Comparison of ENCODE assay signal across 11 cellular contexts in the genomic region with DNA sequence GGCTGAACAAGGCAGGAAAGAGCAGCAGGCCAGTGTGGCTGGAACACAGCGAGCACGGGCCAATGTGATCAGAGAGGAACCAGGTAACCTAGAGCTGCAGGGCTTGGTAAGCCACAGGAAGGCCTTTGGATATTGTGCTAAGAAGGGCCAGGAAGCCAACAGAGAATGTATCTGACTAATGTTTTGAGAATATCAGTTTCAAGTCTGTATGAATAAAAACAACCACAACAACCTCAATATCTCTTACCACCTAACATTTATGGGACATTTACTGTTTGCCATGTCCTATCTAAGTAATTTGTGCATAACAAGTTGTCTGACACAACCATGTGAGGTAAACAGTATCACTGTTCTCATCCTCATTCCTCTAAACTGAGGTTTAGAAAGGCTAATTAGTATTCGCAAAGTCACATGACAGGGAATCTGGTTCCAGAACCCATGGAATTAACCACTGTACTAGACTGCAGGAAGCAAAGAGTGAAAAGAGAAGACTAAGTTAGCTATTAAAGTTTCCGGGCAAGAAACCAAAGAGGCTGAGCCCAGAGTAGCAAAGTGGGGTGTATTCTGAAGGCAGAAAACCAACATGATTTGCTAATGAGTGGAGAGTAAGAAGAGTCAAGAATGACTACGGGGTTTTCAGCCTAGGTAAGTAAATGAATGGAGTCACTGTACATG. TPM values are rescaled to one million over a fixed set of nuclear protein-coding genes. Genes with fewer than 3 reads are reported as not detected.
A peak's percentile ranks its signal among the peaks of the same experiment; 100 is the strongest.
DNase-seq lines count a peak whose midpoint lies in the region; ATAC-seq and TF ChIP-seq lines count a peak whose summit lies in the region.
"Had no signal": no experiment of that assay in that cellular context is flagged by ENCODE, and none has a peak within 500 bp of the region (broad histone marks: within the 10 kb centered on the region; RNA-seq: fewer than 3 reads in every experiment).

No MANE protein-coding gene starts in this region.

- DNase-seq in left lung, result no peak
- no peak for DNase-seq in NCI-H526 treated with DMSO at 0.1 percent for 48 hours (lab: John Stamatoyannopoulos, UW)
- no peak for DNase-seq in mucosa of gallbladder (ENCODE audit: low spot score)
- no peak for DNase-seq in activated gamma-delta T cell treated with Interleukin-2 at 50 U/mL for 16 hours
- DNase-seq in SKM-1 (lab: John Stamatoyannopoulos, UW; ENCODE audit: unreplicated experiment), result no peak
- DNase-seq: NCI-H2107, small intestine had no signal

- H3K9me3 Mint-ChIP-seq in T-helper 1 cell treated with Interleukin-12 subunit alpha and Interleukin-12 subunit beta and Interleukin-4 antibody, amounts not matched to agents 30 μg/mL and 1 μg/mL, for 36 hours, result no peaks in the 10 kb centered on the region

- H3K27ac ChIP-seq in HEK293 (ENCODE audit: extremely low read depth, low read depth, low read length), result no peak overlapping the region
- no peak overlapping the region for H3K27ac ChIP-seq in left lung
- H3K27ac ChIP-seq: suprapubic skin had no signal

- TF ChIP-seq CTCF in HEK293 (tag by site-specific recombination; IDR thresholded peaks at IDR 0.05), result no peak
- TF ChIP-seq CTCF in left lung (IDR thresholded peaks at IDR 0.05), result no peak

- H3K4me1 ChIP-seq in HEK293 (ENCODE audit: control insufficient read depth, insufficient read depth, low read length) (peaks cover 12% of the 10 kb centered on the region; the same call in 1 of the 2 replicates), left lung (peaks cover 3 to 22% of the 10 kb centered on the region in 2 donors)

- H3K9me3 ChIP-seq in HEK293 (ENCODE audit: control insufficient read depth, insufficient read depth, low read depth, low read length) (no peaks in the 10 kb centered on the region), left lung (no peaks in the 10 kb centered on the region)
- H3K9me3 ChIP-seq: suprapubic skin had no signal

- H3K4me3 ChIP-seq in HEK293 (ENCODE audit: low read depth, low read length) (no peak overlapping the region), left lung (no peak overlapping the region)
- H3K4me3 ChIP-seq: suprapubic skin had no signal

- H3K27me3 Mint-ChIP-seq in T-helper 1 cell treated with Interleukin-12 subunit alpha and Interleukin-12 subunit beta and Interleukin-4 antibody, amounts not matched to agents 30 μg/mL and 1 μg/mL, for 36 hours (ENCODE audit: low read depth), result no peaks in the 10 kb centered on the region

- CTCF ChIA-PET in HEK293 (lab: Yijun Ruan, JAX), result no interaction called here

- H3K4me1 Mint-ChIP-seq in T-helper 1 cell treated with Interleukin-12 subunit alpha and Interleukin-12 subunit beta and Interleukin-4 antibody, amounts not matched to agents 30 μg/mL and 1 μg/mL, for 36 hours (ENCODE audit: low read depth), result peaks cover 35% of the 10 kb centered on the region

- ATAC-seq in GM18511 (IDR thresholded peaks at IDR 0.05; ENCODE audit: unreplicated experiment) (peak; percentile 67), left lung (peak; percentile 56)

- no peaks in the 10 kb centered on the region for H3K36me3 Mint-ChIP-seq in T-helper 1 cell treated with Interleukin-12 subunit alpha and Interleukin-12 subunit beta and Interleukin-4 antibody, amounts not matched to agents 30 μg/mL and 1 μg/mL, for 36 hours (ENCODE audit: low read depth)

- H3K27me3 ChIP-seq in left lung, result no peaks in the 10 kb centered on the region
- H3K27me3 ChIP-seq: suprapubic skin had no signal

- POLR2A ChIA-PET in HEK293 (lab: Yijun Ruan, JAX), result no interaction called here

- intact Hi-C loops in left lung (cut with DNase I), result no loop called here

- H3K27ac Mint-ChIP-seq in T-helper 1 cell treated with Interleukin-12 subunit alpha and Interleukin-12 subunit beta and Interleukin-4 antibody, amounts not matched to agents 30 μg/mL and 1 μg/mL, for 36 hours, result peak overlapping the region; percentile 33

- H3K36me3 ChIP-seq in HEK293 (ENCODE audit: control insufficient read depth in 2 of 2, insufficient read depth in 1 of 2, low read length in 2 of 2), result no peaks in the 10 kb centered on the region
- H3K36me3 ChIP-seq in left lung, result no peaks in the 10 kb centered on the region
- H3K36me3 ChIP-seq: suprapubic skin had no signal

- peak overlapping the region; percentile 29 for H3K4me3 Mint-ChIP-seq in T-helper 1 cell treated with Interleukin-12 subunit alpha and Interleukin-12 subunit beta and Interleukin-4 antibody, amounts not matched to agents 30 μg/mL and 1 μg/mL, for 36 hours

TF ChIP-seq in HEK293, 187 proteins besides CTCF, POLR2A, EP300 and RAD21 (continues in another document):
- TF ChIP-seq GFI1B (tag by site-specific recombination; IDR thresholded peaks at IDR 0.05), result no peak
- 0 out of 2 replicates have a peak, but pooled peaks have one; percentile 24 for TF ChIP-seq ZNF600 (tag by site-specific recombination; IDR thresholded peaks at IDR 0.05)
- TF ChIP-seq, protein P1, sequence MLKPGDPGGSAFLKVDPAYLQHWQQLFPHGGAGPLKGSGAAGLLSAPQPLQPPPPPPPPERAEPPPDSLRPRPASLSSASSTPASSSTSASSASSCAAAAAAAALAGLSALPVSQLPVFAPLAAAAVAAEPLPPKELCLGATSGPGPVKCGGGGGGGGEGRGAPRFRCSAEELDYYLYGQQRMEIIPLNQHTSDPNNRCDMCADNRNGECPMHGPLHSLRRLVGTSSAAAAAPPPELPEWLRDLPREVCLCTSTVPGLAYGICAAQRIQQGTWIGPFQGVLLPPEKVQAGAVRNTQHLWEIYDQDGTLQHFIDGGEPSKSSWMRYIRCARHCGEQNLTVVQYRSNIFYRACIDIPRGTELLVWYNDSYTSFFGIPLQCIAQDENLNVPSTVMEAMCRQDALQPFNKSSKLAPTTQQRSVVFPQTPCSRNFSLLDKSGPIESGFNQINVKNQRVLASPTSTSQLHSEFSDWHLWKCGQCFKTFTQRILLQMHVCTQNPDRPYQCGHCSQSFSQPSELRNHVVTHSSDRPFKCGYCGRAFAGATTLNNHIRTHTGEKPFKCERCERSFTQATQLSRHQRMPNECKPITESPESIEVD (tag by site-specific recombination; IDR thresholded peaks at IDR 0.05), result no peak
- TF ChIP-seq ZNF776 (tag by site-specific recombination; IDR thresholded peaks at IDR 0.05; ENCODE audit: borderline replicate concordance), result no peak
- TF ChIP-seq ZNF138 (tag by site-specific recombination; IDR thresholded peaks at IDR 0.05; ENCODE audit: borderline replicate concordance), result no peak
- TF ChIP-seq ZNF23 (tag by site-specific recombination; IDR thresholded peaks at IDR 0.05; ENCODE audit: borderline replicate concordance), result no peak
- no peak for TF ChIP-seq GLIS2 (tag by site-specific recombination; IDR thresholded peaks at IDR 0.05)
- TF ChIP-seq, protein P2, sequence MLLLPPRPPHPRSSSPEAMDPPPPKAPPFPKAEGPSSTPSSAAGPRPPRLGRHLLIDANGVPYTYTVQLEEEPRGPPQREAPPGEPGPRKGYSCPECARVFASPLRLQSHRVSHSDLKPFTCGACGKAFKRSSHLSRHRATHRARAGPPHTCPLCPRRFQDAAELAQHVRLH (tag by site-specific recombination; IDR thresholded peaks at IDR 0.05), result no peak
- no peak for TF ChIP-seq ZNF530 (tag by site-specific recombination; IDR thresholded peaks at IDR 0.05; ENCODE audit: low read depth)
- TF ChIP-seq KLF8 (tag by site-specific recombination; IDR thresholded peaks at IDR 0.05), result no peak
- TF ChIP-seq, protein P3, sequence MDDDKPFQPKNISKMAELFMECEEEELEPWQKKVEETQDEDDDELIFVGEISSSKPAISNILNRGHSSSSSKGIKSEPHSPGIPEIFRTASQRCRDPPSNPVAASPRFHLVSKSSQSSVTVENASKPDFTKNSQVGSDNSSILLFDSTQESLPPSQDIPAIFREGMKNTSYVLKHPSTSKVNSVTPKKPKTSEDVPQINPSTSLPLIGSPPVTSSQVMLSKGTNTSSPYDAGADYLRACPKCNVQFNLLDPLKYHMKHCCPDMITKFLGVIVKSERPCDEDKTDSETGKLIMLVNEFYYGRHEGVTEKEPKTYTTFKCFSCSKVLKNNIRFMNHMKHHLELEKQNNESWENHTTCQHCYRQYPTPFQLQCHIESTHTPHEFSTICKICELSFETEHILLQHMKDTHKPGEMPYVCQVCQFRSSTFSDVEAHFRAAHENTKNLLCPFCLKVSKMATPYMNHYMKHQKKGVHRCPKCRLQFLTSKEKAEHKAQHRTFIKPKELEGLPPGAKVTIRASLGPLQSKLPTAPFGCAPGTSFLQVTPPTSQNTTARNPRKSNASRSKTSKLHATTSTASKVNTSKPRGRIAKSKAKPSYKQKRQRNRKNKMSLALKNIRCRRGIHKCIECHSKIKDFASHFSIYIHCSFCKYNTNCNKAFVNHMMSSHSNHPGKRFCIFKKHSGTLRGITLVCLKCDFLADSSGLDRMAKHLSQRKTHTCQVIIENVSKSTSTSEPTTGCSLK (tag by site-specific recombination; IDR thresholded peaks at IDR 0.05), result no peak
- no peak for TF ChIP-seq HOXC10 (CRISPR knock-in tag; IDR thresholded peaks at IDR 0.05)
- TF ChIP-seq ZBTB17 (tag by site-specific recombination; IDR thresholded peaks at IDR 0.05), result peak; percentile 33; the same call in 1 of the 2 replicates
- TF ChIP-seq SETDB1 (IDR thresholded peaks at IDR 0.05; ENCODE audit: insufficient read length, low read length), result no peak
- TF ChIP-seq ZNF37A (tag by site-specific recombination; IDR thresholded peaks at IDR 0.05), result no peak
- TF ChIP-seq ZNF610 (tag by site-specific recombination; IDR thresholded peaks at IDR 0.05; ENCODE audit: borderline replicate concordance), result no peak
- TF ChIP-seq ZNF266 (tag by site-specific recombination; IDR thresholded peaks at IDR 0.05; ENCODE audit: low read depth), result no peak
- TF ChIP-seq ZNF621 (tag by site-specific recombination; IDR thresholded peaks at IDR 0.05), result no peak
- no peak for TF ChIP-seq ZNF274 (IDR thresholded peaks at IDR 0.05; ENCODE audit: low read length)
- no peak for TF ChIP-seq ZNF274 (tag by site-specific recombination; IDR thresholded peaks at IDR 0.05; ENCODE audit: borderline replicate concordance)
- no peak for TF ChIP-seq ZNF701 (tag by site-specific recombination; IDR thresholded peaks at IDR 0.05)
- TF ChIP-seq ZNF174 (tag by site-specific recombination; IDR thresholded peaks at IDR 0.05), result no peak
- TF ChIP-seq TRIM28 (IDR thresholded peaks at IDR 0.05; ENCODE audit: borderline replicate concordance, low read length), result peak; percentile 63; the same call in 1 of the 2 replicates
- TF ChIP-seq MEIS1 (CRISPR knock-in tag; IDR thresholded peaks at IDR 0.05; ENCODE audit: borderline replicate concordance), result no peak

RNA-seq across cellular contexts. Expression of a gene that starts 38.9 kb away (rescaled TPM):
- total RNA-seq in left lung, result 10 to 100 TPM in 1 of 2 donors, 1 to 10 TPM in 1; 9.4 to 14.6 TPM
- 10.6 TPM for total RNA-seq in mucosa of gallbladder

RNA-seq across cellular contexts. Expression of a gene that starts 39.4 kb away (rescaled TPM):
- total RNA-seq in left lung (10 to 100 TPM; 19.8 to 20.4 TPM), mucosa of gallbladder (15.9 TPM)

RNA-seq across cellular contexts. Expression of a gene that starts 45.1 kb away (rescaled TPM):
- total RNA-seq in left lung, result 10 to 100 TPM; 19.4 to 25.2 TPM
- total RNA-seq in mucosa of gallbladder, result 49.1 TPM
